1 cellular context compared by ENCODE assay signal in genomic region chr22:46730568-46731245, GRCh38.
TF ChIP-seq lines count a peak whose summit lies in the region.

No MANE protein-coding gene starts in this region.

TF ChIP-seq in IMR-90, 13 proteins besides CTCF, POLR2A, EP300 and RAD21:
- TF ChIP-seq ELK1 (IDR thresholded peaks at IDR 0.05; ENCODE audit: borderline replicate concordance, low read depth, low read length) (no peak), MXI1 (IDR thresholded peaks at IDR 0.05; ENCODE audit: borderline replicate concordance, low read depth, low read length) (0 out of 2 replicates have a peak, but pooled peaks have one; percentile 0)
TF ChIP-seq in IMR-90: peak in this region for 1.
